8 cellular contexts compared by ENCODE assay signal in the genomic region with DNA sequence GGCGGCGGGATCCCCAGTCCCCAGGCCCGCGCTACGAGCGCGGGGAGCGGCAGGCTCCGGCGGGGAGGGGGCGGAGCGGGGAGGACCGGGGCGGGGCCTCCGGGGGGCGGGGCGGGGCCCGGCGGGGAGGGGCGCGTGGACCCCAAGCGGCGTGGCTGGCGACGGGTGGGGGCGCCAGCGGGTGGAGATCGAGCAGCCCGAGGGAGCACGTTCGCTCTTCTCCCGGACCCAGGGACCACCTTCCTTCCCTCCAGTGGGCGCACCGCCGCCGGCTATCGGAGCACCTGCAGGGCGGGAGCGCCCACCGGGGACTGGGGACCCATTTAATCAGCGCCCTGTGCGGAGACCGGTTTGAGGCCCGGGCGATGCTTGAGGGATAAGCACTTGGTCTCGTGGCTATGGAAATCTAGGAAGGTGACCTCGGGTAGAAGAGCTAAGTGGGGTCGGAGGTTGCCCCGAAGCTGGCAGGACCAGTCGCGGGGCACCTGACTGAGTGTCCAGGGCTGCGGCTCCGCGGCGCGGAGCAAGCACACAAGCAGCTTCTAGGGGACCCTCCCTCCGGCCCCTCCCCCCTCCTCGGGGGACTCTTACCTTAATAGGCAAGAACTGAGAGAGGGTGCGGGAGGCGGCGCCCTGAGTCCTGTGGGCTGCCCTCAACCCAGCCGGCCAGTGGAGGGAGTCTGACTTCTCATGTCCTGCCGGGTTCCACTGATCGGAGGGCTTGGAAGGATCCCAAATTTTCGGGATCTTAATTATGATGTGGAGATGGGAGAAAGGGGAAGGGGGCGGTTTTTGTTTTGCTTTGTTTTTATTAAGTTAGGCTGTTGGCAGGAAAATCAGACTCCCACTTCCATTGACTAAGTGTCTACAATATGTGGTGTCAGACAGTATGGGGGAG. TPM values are rescaled to one million over a fixed set of nuclear protein-coding genes. Genes with fewer than 3 reads are reported as not detected.
A peak's percentile ranks its signal among the peaks of the same experiment; 100 is the strongest.
DNase-seq lines count a peak whose midpoint lies in the region; ATAC-seq and TF ChIP-seq lines count a peak whose summit lies in the region.

A gene (minus strand): TSS at position 61 of the 898 bp plus-strand sequence. CDS start 71 bp downstream, outside the sequence.

- 10% methylated on average over 14 of the region's 66 CpGs for WGBS in suprapubic skin

- peak; percentile 38 to 42 for TF ChIP-seq CTCF in fibroblast of lung (conservative IDR thresholded peaks at IDR 0.05 in 1 of 2, IDR thresholded peaks at IDR 0.05 in 1 of 2; ENCODE audit: low read depth in 1 of 2, low read length in 2 of 2)
- no peak for TF ChIP-seq CTCF in suprapubic skin (IDR thresholded peaks at IDR 0.05)

- TF ChIP-seq POLR2A in suprapubic skin (IDR thresholded peaks at IDR 0.05), result no peak

- H3K4me1 ChIP-seq in fibroblast of lung (ENCODE audit: control insufficient read depth, extremely low read depth, insufficient read depth, low read length), result peaks cover 3% of the 10 kb centered on the region
- peaks cover 26% of the 10 kb centered on the region for H3K4me1 ChIP-seq in suprapubic skin

- peak; percentile 85 to 89 for ATAC-seq in natural killer cell treated with Interleukin-12 subunit alpha and Interleukin-12 subunit beta and Interleukin-15 and Interleukin-18, amount 100 ng/mL, for 72 hours
- no peak for ATAC-seq in GM18498 (IDR thresholded peaks at IDR 0.05; ENCODE audit: unreplicated experiment)
- no peak for ATAC-seq in GM19463 (IDR thresholded peaks at IDR 0.05; ENCODE audit: unreplicated experiment)

- H3K9me3 Mint-ChIP-seq in natural killer cell treated with Interleukin-12 subunit alpha and Interleukin-12 subunit beta and Interleukin-15 and Interleukin-18, amount 100 ng/mL, for 72 hours, result peaks cover 4% of the 10 kb centered on the region

- H3K27me3 Mint-ChIP-seq in natural killer cell treated with Interleukin-12 subunit alpha and Interleukin-12 subunit beta and Interleukin-15 and Interleukin-18, amount 100 ng/mL, for 72 hours, result no peaks in the 10 kb centered on the region

- H3K4me3 Mint-ChIP-seq in natural killer cell treated with Interleukin-12 subunit alpha and Interleukin-12 subunit beta and Interleukin-15 and Interleukin-18, amount 100 ng/mL, for 72 hours, result peak within 1 kb of the TSS; percentile 77

- H3K36me3 ChIP-seq in fibroblast of lung (ENCODE audit: control insufficient read depth, insufficient read depth, low read length), result no peaks in the 10 kb centered on the region
- H3K36me3 ChIP-seq in suprapubic skin, result no peaks in the 10 kb centered on the region

- no peak for TF ChIP-seq EP300 in suprapubic skin (IDR thresholded peaks at IDR 0.05)

- H3K27me3 ChIP-seq in fibroblast of lung (ENCODE audit: control insufficient read depth, insufficient read depth, low read length) (peaks cover 2% of the 10 kb centered on the region), suprapubic skin (peaks cover 20% of the 10 kb centered on the region)

- peaks cover 51 to 64% of the 10 kb centered on the region in 2 donors for H3K4me1 Mint-ChIP-seq in natural killer cell treated with Interleukin-12 subunit alpha and Interleukin-12 subunit beta and Interleukin-15 and Interleukin-18, amount 100 ng/mL, for 72 hours (ENCODE audit: low read depth in 2 of 2)

- no peak within 1 kb of the TSS for H3K9ac ChIP-seq in fibroblast of lung (ENCODE audit: insufficient read depth, low read length)

- peak within 1 kb of the TSS; percentile 40 for H2AFZ ChIP-seq in fibroblast of lung (ENCODE audit: low read length)

- no peaks in the 10 kb centered on the region for H3K9me3 ChIP-seq in fibroblast of lung (ENCODE audit: control insufficient read depth, insufficient read depth, low read depth, low read length)
- H3K9me3 ChIP-seq in suprapubic skin, result no peaks in the 10 kb centered on the region

- H3K79me2 ChIP-seq in fibroblast of lung (ENCODE audit: control insufficient read depth, insufficient read depth, low read length), result no peaks in the 10 kb centered on the region

- no peaks in the 10 kb centered on the region for H3K36me3 Mint-ChIP-seq in natural killer cell treated with Interleukin-12 subunit alpha and Interleukin-12 subunit beta and Interleukin-15 and Interleukin-18, amount 100 ng/mL, for 72 hours

- H3K4me3 ChIP-seq in fibroblast of lung (replicated peaks in 1 of 4; ENCODE audit: control extremely low read depth in 1 of 4, insufficient read depth in 1 of 4, low read depth in 3 of 4, low read length in 4 of 4) (peak within 1 kb of the TSS; percentile 47 to 59 (median 50)), suprapubic skin (peak within 1 kb of the TSS; percentile 69)

- H4K20me1 ChIP-seq in fibroblast of lung (ENCODE audit: control insufficient read depth, extremely low read depth, insufficient read depth, low read length), result no peaks in the 10 kb centered on the region

- peak; percentile 36 for DNase-seq in COR-L47 (lab: John Stamatoyannopoulos, UW)
- DNase-seq in NCI-H1930 (lab: John Stamatoyannopoulos, UW), result peak; percentile 34 to 52
- DNase-seq in activated T-cell treated with anti-CD3 and anti-CD28 coated beads, Interleukin-2, amount 50 U/mL, for 1 hour, result peak; percentile 76
- peak; percentile 58 to 83 for DNase-seq in fibroblast of lung (ENCODE audit: low read depth in 2 of 2)
- no peak for DNase-seq in natural killer cell treated with Interleukin-12 subunit alpha and Interleukin-12 subunit beta and Interleukin-15 and Interleukin-18, amount 100 ng/mL, for 72 hours (ENCODE audit: low spot score)
- peak in 1 of 2 donors; percentile 75 for DNase-seq in suprapubic skin (ENCODE audit: low spot score in 2 of 2)

- peak within 1 kb of the TSS; percentile 63 to 79 for H3K27ac Mint-ChIP-seq in natural killer cell treated with Interleukin-12 subunit alpha and Interleukin-12 subunit beta and Interleukin-15 and Interleukin-18, amount 100 ng/mL, for 72 hours

- H3K27ac ChIP-seq in fibroblast of lung (ENCODE audit: insufficient read depth, low read length) (no peak within 1 kb of the TSS), suprapubic skin (peak within 1 kb of the TSS; percentile 41)

- peak within 1 kb of the TSS; percentile 98 for H3K4me2 ChIP-seq in fibroblast of lung (ENCODE audit: extremely low read depth, insufficient read depth, low read length)

RNA-seq across cellular contexts. Expression of the gene that starts here (rescaled TPM):
- total RNA-seq in fibroblast of lung (0.66 and 2.1 TPM in 2 replicates), suprapubic skin (1 to 10 TPM in 3 of 4 donors, under 1 TPM in 1; 0.73 to 1.8 (median 1.2) TPM)
- polyA plus RNA-seq in fibroblast of lung, result 0.08 and 0.20 TPM in 2 replicates
- 0.15 and 0.51 TPM in 2 replicates for polyA plus RNA-seq in fibroblast of lung (2012)
- not detected in 2 replicates for polyA minus RNA-seq in fibroblast of lung (ENCODE audit: low replicate concordance)
- total RNA-seq in natural killer cell treated with Interleukin-12 subunit alpha and Interleukin-12 subunit beta and Interleukin-15 and Interleukin-18, amount 100 ng/mL, for 72 hours, result 1 to 10 TPM; 2.9 to 9.2 TPM

Comparison
In these comparisons a context has a peak if more than half of its experiments do, and no peak if none do; other contexts are left out.
1. CTCF ChIP-seq: peak in fibroblast of lung (2 of 2); none in suprapubic skin (0 of 2).
2. ATAC-seq: peak in natural killer cell treated with Interleukin-12 subunit alpha and Interleukin-12 subunit beta and Interleukin-15 and Interleukin-18, amount 100 ng/mL, for 72 hours (2 of 2); none in GM18498 (single experiment) and GM19463 (single experiment).